Comparison of ENCODE assay signal across 21 cellular contexts in genomic region chr22:19625331-19626041, GRCh38.
"Had no signal": no experiment of that assay in that cellular context is flagged by ENCODE, and none has a peak within 500 bp of the region (broad histone marks: within the 10 kb centered on the region; RNA-seq: fewer than 3 reads in every experiment).

No MANE protein-coding gene starts in this region.

- H3K36me3 Mint-ChIP-seq: naive thymus-derived CD8-positive, alpha-beta T cell; stimulated activated naive B cell treated with anti-CD40 and anti-IgM and Interleukin-4, amounts not matched to agents 10 μg/mL and 1 μg/mL and 100 μg/mL, for 72 hours had no signal

- H3K9me3 Mint-ChIP-seq: dendritic cell treated with granulocyte-macrophage colony-stimulating factor and Interleukin-4, amounts not matched to agents 40 ng/mL and 50 ng/mL, for 4 days; effector memory CD8-positive, alpha-beta T cell; naive thymus-derived CD8-positive, alpha-beta T cell; stimulated activated naive B cell treated with anti-CD40 and anti-IgM and Interleukin-4, amounts not matched to agents 10 μg/mL and 1 μg/mL and 100 μg/mL, for 72 hours; stimulated activated naive CD8-positive, alpha-beta T cell treated with anti-CD3 and anti-CD28 coated beads, Interleukin-15, amount 100 ng/mL, for 72 hours had no signal

- FAIRE-seq: colon, islet of Langerhans, pancreas had no signal

- H3K4me1 ChIP-seq: pancreas had no signal

- H3K27ac ChIP-seq: heart left ventricle, pancreas, testis, tibial nerve had no signal

- ATAC-seq: effector memory CD8-positive, alpha-beta T cell; heart left ventricle; left lobe of liver; mucosa of descending colon; naive thymus-derived CD8-positive, alpha-beta T cell; pancreas; right cardiac atrium; stimulated activated naive B cell treated with anti-CD40 and anti-IgM and Interleukin-4, amounts not matched to agents 10 μg/mL and 1 μg/mL and 100 μg/mL, for 72 hours; stimulated activated naive CD8-positive, alpha-beta T cell treated with anti-CD3 and anti-CD28 coated beads, Interleukin-15, amount 100 ng/mL, for 72 hours had no signal

- H3K4me3 ChIP-seq: heart left ventricle, mucosa of descending colon, pancreas, testis, tibial nerve had no signal

- DNase-seq: effector memory CD8-positive, alpha-beta T cell; foreskin melanocyte; heart left ventricle; hypothalamus; mucosa of descending colon; naive thymus-derived CD8-positive, alpha-beta T cell; nucleus accumbens; pancreas; right cardiac atrium; stimulated activated CD4-positive, alpha-beta T cell treated with anti-CD3 and anti-CD28 coated beads, Interleukin-15, amount 100 ng/mL, for 24 hours; stimulated activated CD4-positive, alpha-beta T cell treated with anti-CD3 and anti-CD28 coated beads, Interleukin-1b, Interleukin-23, amount 100 ng/mL, for 48 hours; stimulated activated CD4-positive, alpha-beta T cell treated with anti-CD3 and anti-CD28 coated beads, Interleukin-4, amount 100 ng/mL, for 24 hours; stimulated activated naive B cell treated with anti-CD40 and anti-IgM and Interleukin-4, amounts not matched to agents 10 μg/mL and 1 μg/mL and 100 μg/mL, for 72 hours; stimulated activated naive CD8-positive, alpha-beta T cell treated with anti-CD3 and anti-CD28 coated beads, Interleukin-15, amount 100 ng/mL, for 72 hours; testis had no signal

- H3K9me3 ChIP-seq: heart left ventricle, mucosa of descending colon, pancreas, testis, tibial nerve had no signal

- H3K36me3 ChIP-seq: heart left ventricle, pancreas, tibial nerve had no signal

- H3K4me3 Mint-ChIP-seq: dendritic cell treated with granulocyte-macrophage colony-stimulating factor and Interleukin-4, amounts not matched to agents 40 ng/mL and 50 ng/mL, for 4 days; naive thymus-derived CD8-positive, alpha-beta T cell; stimulated activated naive B cell treated with anti-CD40 and anti-IgM and Interleukin-4, amounts not matched to agents 10 μg/mL and 1 μg/mL and 100 μg/mL, for 72 hours; stimulated activated naive CD8-positive, alpha-beta T cell treated with anti-CD3 and anti-CD28 coated beads, Interleukin-15, amount 100 ng/mL, for 72 hours had no signal

- H3K27me3 ChIP-seq: heart left ventricle, pancreas, testis had no signal

- H3K27ac Mint-ChIP-seq: dendritic cell treated with granulocyte-macrophage colony-stimulating factor and Interleukin-4, amounts not matched to agents 40 ng/mL and 50 ng/mL, for 4 days; effector memory CD8-positive, alpha-beta T cell; progenitor cell of endocrine pancreas; stimulated activated naive B cell treated with anti-CD40 and anti-IgM and Interleukin-4, amounts not matched to agents 10 μg/mL and 1 μg/mL and 100 μg/mL, for 72 hours had no signal

- H3K27me3 Mint-ChIP-seq: stimulated activated naive CD8-positive, alpha-beta T cell treated with anti-CD3 and anti-CD28 coated beads, Interleukin-15, amount 100 ng/mL, for 72 hours had no signal
